In the genomic region with DNA sequence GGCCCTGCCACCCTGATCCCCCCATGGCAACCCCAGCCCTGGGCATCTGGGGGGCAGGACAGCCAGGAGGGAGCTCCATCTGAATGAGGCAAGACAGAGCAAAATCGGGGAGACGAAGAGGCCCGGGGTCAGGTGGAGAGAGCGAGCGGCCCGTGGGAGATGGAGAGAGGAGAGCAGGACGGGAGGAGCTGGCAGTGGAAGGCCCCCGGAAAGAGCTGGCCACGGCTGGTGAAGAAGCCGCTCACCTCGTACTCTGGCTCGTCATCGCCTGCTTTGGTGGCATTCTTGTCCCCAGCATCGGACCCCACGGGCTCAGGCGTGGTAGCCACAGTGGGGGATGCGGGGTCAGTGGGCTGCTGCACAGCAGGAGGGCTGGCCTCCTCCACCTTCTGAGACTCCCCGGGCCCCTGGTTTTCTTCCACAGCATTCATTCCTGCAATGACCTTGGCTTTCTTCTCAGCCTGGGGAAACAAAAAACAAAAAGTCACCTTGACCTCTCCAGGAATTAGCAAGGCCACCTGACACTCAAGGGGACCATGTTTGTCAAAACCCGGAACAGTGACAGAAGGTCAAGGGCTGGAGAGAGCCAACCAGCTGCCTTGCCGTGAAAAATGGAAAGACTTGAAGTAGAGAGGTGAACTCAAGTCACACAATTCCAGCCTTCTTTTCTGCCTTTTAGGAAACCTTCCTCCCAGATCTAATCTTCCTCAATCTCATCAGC, we compare ENCODE assay signal across 1 cellular context.
TF ChIP-seq lines count a peak whose summit lies in the region.

No MANE protein-coding gene starts in this region.

TF ChIP-seq in HepG2, 621 proteins besides CTCF, POLR2A, EP300 and RAD21 (continued from another document):
- TF ChIP-seq, protein P1, sequence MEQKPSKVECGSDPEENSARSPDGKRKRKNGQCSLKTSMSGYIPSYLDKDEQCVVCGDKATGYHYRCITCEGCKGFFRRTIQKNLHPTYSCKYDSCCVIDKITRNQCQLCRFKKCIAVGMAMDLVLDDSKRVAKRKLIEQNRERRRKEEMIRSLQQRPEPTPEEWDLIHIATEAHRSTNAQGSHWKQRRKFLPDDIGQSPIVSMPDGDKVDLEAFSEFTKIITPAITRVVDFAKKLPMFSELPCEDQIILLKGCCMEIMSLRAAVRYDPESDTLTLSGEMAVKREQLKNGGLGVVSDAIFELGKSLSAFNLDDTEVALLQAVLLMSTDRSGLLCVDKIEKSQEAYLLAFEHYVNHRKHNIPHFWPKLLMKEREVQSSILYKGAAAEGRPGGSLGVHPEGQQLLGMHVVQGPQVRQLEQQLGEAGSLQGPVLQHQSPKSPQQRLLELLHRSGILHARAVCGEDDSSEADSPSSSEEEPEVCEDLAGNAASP (CRISPR knock-in tag; IDR thresholded peaks at IDR 0.05; ENCODE audit: borderline replicate concordance) = peak; percentile 79; the same call in 1 of the 2 replicates
- TF ChIP-seq FOXO1 (CRISPR knock-in tag; IDR thresholded peaks at IDR 0.05) (peak; percentile 45), SAP130 (CRISPR knock-in tag; IDR thresholded peaks at IDR 0.05; ENCODE audit: low read depth) (peak; percentile 37; the same call in 1 of the 2 replicates), POGZ (CRISPR knock-in tag; IDR thresholded peaks at IDR 0.05) (0 out of 2 replicates have a peak, but pooled peaks have one; percentile 17), FOXK1 (CRISPR knock-in tag; IDR thresholded peaks at IDR 0.05; ENCODE audit: borderline replicate concordance, low read depth) (no peak), FOXA3 (CRISPR knock-in tag; IDR thresholded peaks at IDR 0.05) (peak; percentile 40), ELF1 (CRISPR knock-in tag; IDR thresholded peaks at IDR 0.05) (peak; percentile 55; the same call in 1 of the 2 replicates)
TF ChIP-seq in HepG2: peak in this region for 54.
